9 cellular contexts compared by ENCODE assay signal in genomic region chr7:23183279-23184012, GRCh38. TPM values are rescaled to one million over a fixed set of nuclear protein-coding genes. Genes with fewer than 3 reads are reported as not detected.
DNase-seq lines count a peak whose midpoint lies in the region; ATAC-seq and TF ChIP-seq lines count a peak whose summit lies in the region.
"Had no signal": no experiment of that assay in that cellular context is flagged by ENCODE, and none has a peak within 500 bp of the region (broad histone marks: within the 10 kb centered on the region; RNA-seq: fewer than 3 reads in every experiment).

No MANE protein-coding gene starts in this region.

- no peaks in the 10 kb centered on the region for H3K9me3 Mint-ChIP-seq in central memory CD8-positive, alpha-beta T cell

- H3K79me2 ChIP-seq in parathyroid adenoma = peaks cover 4% of the 10 kb centered on the region

- H3K4me1 Mint-ChIP-seq in central memory CD8-positive, alpha-beta T cell = peaks cover 24% of the 10 kb centered on the region

- H3K36me3 ChIP-seq in parathyroid adenoma (ENCODE audit: control insufficient read depth, insufficient read depth, low read length) = no peaks in the 10 kb centered on the region
- H3K36me3 ChIP-seq: uterus had no signal

- H3K4me3 ChIP-seq in GM12865 (ENCODE audit: low read depth, low read length) (peak overlapping the region; percentile 96), NB4 (ENCODE audit: low read depth, low read length) (peak overlapping the region; percentile 94), parathyroid adenoma (ENCODE audit: low read depth, low read length) (no peak overlapping the region)

- H3K4me1 ChIP-seq in parathyroid adenoma = no peaks in the 10 kb centered on the region
- H3K4me1 ChIP-seq: uterus had no signal

- H3K27me3 ChIP-seq in parathyroid adenoma (ENCODE audit: control insufficient read depth, insufficient read depth, low read length) = no peaks in the 10 kb centered on the region
- H3K27me3 ChIP-seq: uterus had no signal

- no peak overlapping the region for H3K27ac ChIP-seq in parathyroid adenoma

- H3K9me3 ChIP-seq in parathyroid adenoma (ENCODE audit: control insufficient read depth, low read length) = no peaks in the 10 kb centered on the region
- H3K9me3 ChIP-seq: uterus had no signal

- peak overlapping the region; percentile 98 for H3K27ac Mint-ChIP-seq in central memory CD8-positive, alpha-beta T cell (ENCODE audit: low read depth)

- no peak for ATAC-seq in central memory CD8-positive, alpha-beta T cell (replicated peaks; ENCODE audit: extremely low read depth, poor library complexity, severe bottlenecking)

- no peak for TF ChIP-seq POLR2A in NB4 (IDR thresholded peaks at IDR 0.05; ENCODE audit: extremely low read depth, insufficient read length)

- H2AFZ ChIP-seq in parathyroid adenoma = no peak overlapping the region

- H3K36me3 Mint-ChIP-seq in central memory CD8-positive, alpha-beta T cell (ENCODE audit: insufficient read depth) = peaks cover 40% of the 10 kb centered on the region

- no peak for TF ChIP-seq CTCF in GM12865 (IDR thresholded peaks at IDR 0.05; ENCODE audit: insufficient read depth, low read depth, low read length, missing control alignments)
- TF ChIP-seq CTCF in NB4 (IDR thresholded peaks at IDR 0.05; ENCODE audit: low read depth, low read length) = no peak
- TF ChIP-seq CTCF in parathyroid adenoma (IDR thresholded peaks at IDR 0.05) = no peak

- no peak for DNase-seq in GM12865 (ENCODE audit: low read depth)
- DNase-seq in NB4 (ENCODE audit: low read depth) = peak; percentile 73
- no peak for DNase-seq in central memory CD8-positive, alpha-beta T cell (ENCODE audit: low spot score in 2 of 2)
- no peak for DNase-seq in HT-29 (ENCODE audit: low spot score)
- DNase-seq in NCI-H446 treated with DMSO at 0.1 percent for 48 hours (lab: John Stamatoyannopoulos, UW) = no peak
- no peak for DNase-seq in HPDE6-E6E7 (ENCODE audit: extremely low spot score)
- DNase-seq: activated CD4-positive, CD25-positive, alpha-beta regulatory T cell treated with anti-CD3 and anti-CD28 coated beads, Interleukin-2, amount 50 U/mL, for 72 hours; uterus had no signal

- peak overlapping the region; percentile 10 for H3K4me2 ChIP-seq in parathyroid adenoma (ENCODE audit: low read length)

- H3K4me3 Mint-ChIP-seq in central memory CD8-positive, alpha-beta T cell = peak overlapping the region; percentile 88

- no peaks in the 10 kb centered on the region for H3K27me3 Mint-ChIP-seq in central memory CD8-positive, alpha-beta T cell

- H3K9ac ChIP-seq in parathyroid adenoma = no peak overlapping the region

RNA-seq across cellular contexts. Expression of gene NUP42, which starts 1.6 kb away (rescaled TPM):
- 66.8 and 97.7 TPM in 2 replicates for total RNA-seq in HT-29 (2014; rRNA removed; shearing (Covaris generic))
